Comparison of ENCODE assay signal across 29 cellular contexts in genomic region chr13:112777637-112778406, GRCh38.
DNase-seq lines count a peak whose midpoint lies in the region; ATAC-seq, FAIRE-seq and TF ChIP-seq lines count a peak whose summit lies in the region.
"Had no signal": no experiment of that assay in that cellular context is flagged by ENCODE, and none has a peak within 500 bp of the region (broad histone marks: within the 10 kb centered on the region; RNA-seq: fewer than 3 reads in every experiment).

No MANE protein-coding gene starts in this region.

- DNase-seq in activated effector memory CD4-positive, alpha-beta T cell treated with anti-CD3 and anti-CD28 coated beads, Interleukin-2, amount 50 U/mL, for 16 hours: peak; percentile 44
- DNase-seq in activated effector memory CD4-positive, alpha-beta T cell treated with Interleukin-2 at 50 U/mL for 16 hours: no peak
- DNase-seq in endothelial cell (ENCODE audit: low spot score) (no peak), mesothelial cell of epicardium (ENCODE audit: low spot score in 2 of 2, unreplicated experiment in 2 of 2) (no peak), urothelium cell line (ENCODE audit: low spot score) (no peak), GM13976 (ENCODE audit: low spot score) (no peak)
- DNase-seq in effector memory CD4-positive, alpha-beta T cell: no peak
- DNase-seq: activated CD4-positive, alpha-beta memory T cell treated with anti-CD3 and anti-CD28 coated beads for 36 hours; activated CD4-positive, alpha-beta T cell treated with anti-CD3 and anti-CD28 coated beads for 1 hour; activated CD8-positive, alpha-beta memory T cell treated with anti-CD3 and anti-CD28 coated beads, Interleukin-2, amount 50 U/mL, for 48 hours; CD4-positive, CD25-positive, alpha-beta regulatory T cell; DND-41; effector CD4-positive, alpha-beta T cell; erythroblast; GF-D8; GOT3; immature natural killer cell; NCI-H1092 treated with DMSO at 0.1 percent for 48 hours; NCI-H1694 treated with DMSO at 0.1 percent for 48 hours; occipital lobe; stimulated activated naive CD4-positive, alpha-beta T cell; T-helper 17 cell had no signal

- no peak overlapping the region for H3K4me3 ChIP-seq in effector memory CD4-positive, alpha-beta T cell (ENCODE audit: insufficient read depth, low read depth, low read length, poor library complexity, severe bottlenecking)
- H3K4me3 ChIP-seq: breast epithelium, K562, left lung had no signal

- no peaks in the 10 kb centered on the region for H3K36me3 ChIP-seq in effector memory CD4-positive, alpha-beta T cell (ENCODE audit: control insufficient read depth, insufficient read depth, low read length)
- H3K36me3 ChIP-seq: breast epithelium had no signal

- H3K4me3 Mint-ChIP-seq in endothelial cell (ENCODE audit: unreplicated experiment) (peak overlapping the region; percentile 1), mesothelial cell of epicardium (no peak overlapping the region)
- H3K4me3 Mint-ChIP-seq: activated CD4-positive, alpha-beta memory T cell treated with anti-CD3 and anti-CD28 coated beads for 36 hours; activated T-helper 17 cell treated with anti-CD3 and anti-CD28 coated beads, Interleukin-2, amount 50 U/mL, for 72 hours; CD4-positive, CD25-positive, alpha-beta regulatory T cell; immature natural killer cell; T-helper 17 cell had no signal

- H3K4me1 Mint-ChIP-seq in endothelial cell (ENCODE audit: unreplicated experiment): peaks cover 47% of the 10 kb centered on the region
- H3K4me1 Mint-ChIP-seq in mesothelial cell of epicardium: peaks cover 28% of the 10 kb centered on the region

- H3K4me1 ChIP-seq in effector memory CD4-positive, alpha-beta T cell (ENCODE audit: control insufficient read depth, insufficient read depth, low read length, poor library complexity, severe bottlenecking): no peaks in the 10 kb centered on the region

- TF ChIP-seq CTCF in endothelial cell (IDR thresholded peaks at IDR 0.05; ENCODE audit: unreplicated experiment) (no peak), mesothelial cell of epicardium (IDR thresholded peaks at IDR 0.05; ENCODE audit: unreplicated experiment) (no peak), GM13976 (IDR thresholded peaks at IDR 0.05; ENCODE audit: borderline replicate concordance, control extremely low read depth, extremely low read depth, insufficient read depth, missing control alignments) (no peak)

- H3K27ac Mint-ChIP-seq in endothelial cell (ENCODE audit: unreplicated experiment) (peak overlapping the region; percentile 32), mesothelial cell of epicardium (peak overlapping the region; percentile 47)
- H3K27ac Mint-ChIP-seq: activated CD4-positive, alpha-beta memory T cell treated with anti-CD3 and anti-CD28 coated beads for 36 hours; activated T-helper 17 cell treated with anti-CD3 and anti-CD28 coated beads, Interleukin-2, amount 50 U/mL, for 72 hours; immature natural killer cell; T-helper 17 cell had no signal

- H3K27me3 Mint-ChIP-seq in endothelial cell (ENCODE audit: unreplicated experiment) (peaks cover 7% of the 10 kb centered on the region), mesothelial cell of epicardium (ENCODE audit: low read depth) (no peaks in the 10 kb centered on the region)
- H3K27me3 Mint-ChIP-seq: activated CD4-positive, alpha-beta memory T cell treated with anti-CD3 and anti-CD28 coated beads for 36 hours; activated T-helper 17 cell treated with anti-CD3 and anti-CD28 coated beads, Interleukin-2, amount 50 U/mL, for 72 hours; CD4-positive, CD25-positive, alpha-beta regulatory T cell; T-helper 17 cell had no signal

- no peaks in the 10 kb centered on the region for H3K9me3 ChIP-seq in effector memory CD4-positive, alpha-beta T cell (ENCODE audit: control insufficient read depth, low read length)
- H3K9me3 ChIP-seq: breast epithelium, left lung had no signal

- peak; percentile 48 for FAIRE-seq in urothelium cell line (lab: Jason Lieb, UNC)
- FAIRE-seq: HTR-8/SVneo, K562 had no signal

- peaks cover 14% of the 10 kb centered on the region for H3K36me3 Mint-ChIP-seq in endothelial cell (ENCODE audit: low read depth, unreplicated experiment)
- no peaks in the 10 kb centered on the region for H3K36me3 Mint-ChIP-seq in mesothelial cell of epicardium
- H3K36me3 Mint-ChIP-seq: activated CD4-positive, alpha-beta memory T cell treated with anti-CD3 and anti-CD28 coated beads for 36 hours; activated naive CD4-positive, alpha-beta T cell treated with anti-CD3 and anti-CD28 coated beads, Interleukin-2, amount 50 U/mL, for 72 hours; immature natural killer cell had no signal

- no peaks in the 10 kb centered on the region for H3K27me3 ChIP-seq in effector memory CD4-positive, alpha-beta T cell (replicated peaks; ENCODE audit: control insufficient read depth, insufficient read depth, low read length, poor library complexity, severe bottlenecking)
- H3K27me3 ChIP-seq: breast epithelium, left lung had no signal

- no peak for ATAC-seq in HG03432 (IDR thresholded peaks at IDR 0.05; ENCODE audit: unreplicated experiment)
- ATAC-seq: activated naive CD4-positive, alpha-beta T cell treated with anti-CD3 and anti-CD28 coated beads, Interleukin-2, amount 50 U/mL, for 72 hours; activated T-helper 17 cell treated with anti-CD3 and anti-CD28 coated beads, Interleukin-2, amount 50 U/mL, for 72 hours; K562; left lung; T-helper 17 cell had no signal

- H3K9me3 Mint-ChIP-seq in endothelial cell (ENCODE audit: unreplicated experiment) (no peaks in the 10 kb centered on the region), mesothelial cell of epicardium (no peaks in the 10 kb centered on the region)
- H3K9me3 Mint-ChIP-seq: activated CD4-positive, alpha-beta memory T cell treated with anti-CD3 and anti-CD28 coated beads for 36 hours; activated naive CD4-positive, alpha-beta T cell treated with anti-CD3 and anti-CD28 coated beads, Interleukin-2, amount 50 U/mL, for 72 hours; activated T-helper 17 cell treated with anti-CD3 and anti-CD28 coated beads, Interleukin-2, amount 50 U/mL, for 72 hours; CD4-positive, CD25-positive, alpha-beta regulatory T cell; immature natural killer cell had no signal

- H3K27ac ChIP-seq in effector memory CD4-positive, alpha-beta T cell (ENCODE audit: insufficient read depth, low read length, poor library complexity, severe bottlenecking): no peak overlapping the region
- H3K27ac ChIP-seq: breast epithelium, left lung had no signal

- in situ Hi-C loops in GM13976 (cut with MboI; ENCODE audit: low sequenced_read_pairs, unreplicated experiment): no loop called here
